ENCODE assay signal across 10 cellular contexts in genomic region chr11:124839972-124840621, GRCh38. TPM values are rescaled to one million over a fixed set of nuclear protein-coding genes. Genes with fewer than 3 reads are reported as not detected.
A peak's percentile ranks its signal among the peaks of the same experiment; 100 is the strongest.
DNase-seq lines count a peak whose midpoint lies in the region; ATAC-seq, FAIRE-seq and TF ChIP-seq lines count a peak whose summit lies in the region.
"Had no signal": no experiment of that assay in that cellular context is flagged by ENCODE, and none has a peak within 500 bp of the region (broad histone marks: within the 10 kb centered on the region; RNA-seq: fewer than 3 reads in every experiment).

No MANE protein-coding gene starts in this region.

- H3K27me3 ChIP-seq in A673 (replicated peaks; ENCODE audit: insufficient read depth, low read depth, low read length, poor library complexity): peaks cover 69% of the 10 kb centered on the region
- H3K27me3 ChIP-seq in HAP-1 (ENCODE audit: low read depth): peaks cover 58% of the 10 kb centered on the region
- H3K27me3 ChIP-seq in ectodermal cell (ENCODE audit: control insufficient read depth, insufficient read depth, low read length, poor library complexity, severe bottlenecking): peaks cover 84% of the 10 kb centered on the region
- H3K27me3 ChIP-seq in transverse colon: peaks cover 79% of the 10 kb centered on the region

- no peak for ATAC-seq in omental fat pad (ENCODE audit: low FRiP score)
- ATAC-seq: esophagus mucosa had no signal

- H3K4me3 ChIP-seq in A673 (ENCODE audit: low read depth, low read length, poor library complexity, severe bottlenecking) (peak overlapping the region; percentile 38), HAP-1 (peak overlapping the region; percentile 22), ectodermal cell (ENCODE audit: insufficient read depth, low read depth, low read length) (peak overlapping the region; percentile 29), transverse colon (peak overlapping the region in 2 of 4 donors; percentile 20 to 44)

- peaks cover 32% of the 10 kb centered on the region for H3K27me3 Mint-ChIP-seq in neural crest cell (ENCODE audit: low read depth)

- FAIRE-seq in RCC 7860 (lab: Jason Lieb, UNC): no peak
- FAIRE-seq: GM19239 had no signal

- H3K9me3 ChIP-seq in A673 (ENCODE audit: low read depth, low read length, poor library complexity, severe bottlenecking) (no peaks in the 10 kb centered on the region), HAP-1 (no peaks in the 10 kb centered on the region), ectodermal cell (ENCODE audit: control insufficient read depth, low read length) (no peaks in the 10 kb centered on the region), transverse colon (no peaks in the 10 kb centered on the region)

- no peak for DNase-seq in A673 (ENCODE audit: low spot score)
- no peak for DNase-seq in HAP-1 (ENCODE audit: low spot score in 2 of 2)
- DNase-seq in neural crest cell (ENCODE audit: low read depth, low spot score): peak; percentile 29
- no peak for DNase-seq in RCC 7860 (ENCODE audit: low spot score)
- no peak for DNase-seq in omental fat pad (ENCODE audit: low spot score)
- DNase-seq in occipital lobe (lab: John Stamatoyannopoulos, UW): no peak
- no peak for DNase-seq in transverse colon

- intact Hi-C loops in A673 (cut with micrococcal nuclease; ENCODE audit: unreplicated experiment): loop anchor here (5.0 kb wide), 1 partner anchor 423 kb away; no protein-coding TSS in a partner anchor
- intact Hi-C loops in transverse colon (cut with DNase I; ENCODE audit: low total_unique reads): loop anchor here (5.0 kb wide), 1 partner anchor 78 kb away; the partner anchor contains the start of gene ESAM

- no peak for TF ChIP-seq CTCF in A673 (conservative IDR thresholded peaks at IDR 0.05; ENCODE audit: low read depth, low read length)
- peak; percentile 5 for TF ChIP-seq CTCF in neural crest cell (conservative IDR thresholded peaks at IDR 0.05)
- TF ChIP-seq CTCF in omental fat pad (IDR thresholded peaks at IDR 0.05): no peak
- no peak for TF ChIP-seq CTCF in transverse colon (IDR thresholded peaks at IDR 0.05)

- BruUV-seq in A673 (replicated peaks; lab: Mats Ljungman, UMichigan): no TSS peak

- no peaks in the 10 kb centered on the region for H3K36me3 Mint-ChIP-seq in neural crest cell (ENCODE audit: low read depth)

- CTCF ChIA-PET in A673 (lab: Charles Lee): no interaction called here

- no peak for TF ChIP-seq EP300 in transverse colon (IDR thresholded peaks at IDR 0.05; ENCODE audit: low read depth)

- H3K27ac ChIP-seq in A673 (ENCODE audit: low read depth, low read length, poor library complexity, severe bottlenecking): no peak overlapping the region
- H3K27ac ChIP-seq in ectodermal cell (ENCODE audit: insufficient read depth, low read depth, low read length, poor library complexity, severe bottlenecking): no peak overlapping the region
- H3K27ac ChIP-seq in transverse colon: no peak overlapping the region

- H3K36me3 ChIP-seq in A673 (ENCODE audit: insufficient read depth, low read length, poor library complexity, severe bottlenecking) (no peaks in the 10 kb centered on the region), HAP-1 (replicated peaks) (no peaks in the 10 kb centered on the region), ectodermal cell (ENCODE audit: control insufficient read depth, insufficient read depth, low read length) (no peaks in the 10 kb centered on the region), transverse colon (no peaks in the 10 kb centered on the region)

- in situ Hi-C loops in HAP-1 (cut with MboI; ENCODE audit: low sequenced_read_pairs) (loop anchor here (10.0 kb wide), 2 partner anchors 75 to 195 kb away; partner anchors contain the start of gene ESAM), transverse colon (cut with MboI; ENCODE audit: low pct_ligation_motif_present in 1 of 4, low pct_unique_long_range_greater_than_20kb in 1 of 4, low sequenced_read_pairs in 3 of 4) (loop anchor here (5.0 to 25.0 kb wide), 5 partner anchors 75 to 428 kb away; partner anchors contain the start of genes SIAE (in 3 of the 4), SPA17 (in 3 of the 4), ESAM (in 1 of the 4) and OR8B4 (in 1 of the 4))

- POLR2A ChIA-PET in A673 (lab: Charles Lee; ENCODE audit: low non-redundant PET): no interaction called here

- H3K27ac Mint-ChIP-seq in neural crest cell (ENCODE audit: unreplicated experiment): no peak overlapping the region

- peak overlapping the region; percentile 78 for H3K4me3 Mint-ChIP-seq in neural crest cell

- no peak for TF ChIP-seq POLR2A in transverse colon (IDR thresholded peaks at IDR 0.05)

- peaks cover 29% of the 10 kb centered on the region for H3K4me1 ChIP-seq in A673 (ENCODE audit: insufficient read depth, low read length, poor library complexity, severe bottlenecking)
- H3K4me1 ChIP-seq in HAP-1: peaks cover 21% of the 10 kb centered on the region
- peaks cover 55% of the 10 kb centered on the region for H3K4me1 ChIP-seq in ectodermal cell (ENCODE audit: control insufficient read depth, insufficient read depth, low read length)
- peaks cover 10 to 39% (median 21%) of the 10 kb centered on the region in 4 donors for H3K4me1 ChIP-seq in transverse colon

- H3K4me1 Mint-ChIP-seq in neural crest cell: peaks cover 33% of the 10 kb centered on the region

- 4 to 6% methylated on average over 20 of the region's 20 CpGs for WGBS in ectodermal cell, 2 experiments
- 0 to 5% methylated on average over 4 to 20 of the region's 20 CpGs for WGBS in transverse colon (ENCODE audit: low coverage in 1 of 2), 2 donors

- H3K9me3 Mint-ChIP-seq in neural crest cell: no peaks in the 10 kb centered on the region

RNA-seq across cellular contexts. Expression of gene ROBO3, which starts 25.1 kb away (rescaled TPM):
- total RNA-seq in A673 (2021) (2.3 and 5.1 TPM in 2 replicates), neural crest cell (17.8 and 19.7 TPM in 2 replicates), omental fat pad (10 to 100 TPM; 24.5 to 71.5 (median 27.9) TPM), occipital lobe (4.2 TPM), transverse colon (10 to 100 TPM in 2 of 4 donors, 1 to 10 TPM in 2; 5.6 to 38.6 (median 17.0) TPM)
- polyA plus RNA-seq in ectodermal cell (2013, experiment 1 of 4): 65.7 TPM
- polyA plus RNA-seq in ectodermal cell (2013, experiment 2 of 4): 60.0 TPM
- polyA plus RNA-seq in ectodermal cell (2013, experiment 3 of 4): 57.7 TPM
- 68.4 TPM for polyA plus RNA-seq in ectodermal cell (2013, experiment 4 of 4)

RNA-seq across cellular contexts. Expression of gene MSANTD2, which starts 39.9 kb away (rescaled TPM):
- total RNA-seq in A673 (2021) (31.4 and 33.3 TPM in 2 replicates), neural crest cell (28.7 and 29.0 TPM in 2 replicates), omental fat pad (10 to 100 TPM; 12.9 to 27.1 (median 16.2) TPM), occipital lobe (18.9 TPM), transverse colon (10 to 100 TPM in 2 of 4 donors, 1 to 10 TPM in 2; 8.1 to 40.0 (median 15.1) TPM)
- polyA plus RNA-seq in ectodermal cell (2013, experiment 1 of 4): 25.2 TPM
- 20.1 TPM for polyA plus RNA-seq in ectodermal cell (2013, experiment 2 of 4)
- 17.2 TPM for polyA plus RNA-seq in ectodermal cell (2013, experiment 3 of 4)
- polyA plus RNA-seq in ectodermal cell (2013, experiment 4 of 4): 17.0 TPM

RNA-seq across cellular contexts. Expression of gene ROBO4, which starts 57.6 kb away (rescaled TPM):
- not detected in 2 replicates for total RNA-seq in A673 (2021)
- polyA plus RNA-seq in ectodermal cell (2013, experiment 1 of 4): not detected
- polyA plus RNA-seq in ectodermal cell (2013, experiment 2 of 4): 0.20 TPM
- not detected for polyA plus RNA-seq in ectodermal cell (2013, experiment 3 of 4)
- polyA plus RNA-seq in ectodermal cell (2013, experiment 4 of 4): not detected
- 0.05 and 0.07 TPM in 2 replicates for total RNA-seq in neural crest cell
- total RNA-seq in omental fat pad: 100 to 1,000 TPM in 1 of 4 donors, 10 to 100 TPM in 3; 31.7 to 152 (median 75.2) TPM
- total RNA-seq in occipital lobe: 3.6 TPM
- total RNA-seq in transverse colon: 10 to 100 TPM in 1 of 4 donors, 1 to 10 TPM in 3; 4.8 to 31.8 (median 6.4) TPM
